Comparison of ENCODE assay signal across 1 cellular context in the genomic region with DNA sequence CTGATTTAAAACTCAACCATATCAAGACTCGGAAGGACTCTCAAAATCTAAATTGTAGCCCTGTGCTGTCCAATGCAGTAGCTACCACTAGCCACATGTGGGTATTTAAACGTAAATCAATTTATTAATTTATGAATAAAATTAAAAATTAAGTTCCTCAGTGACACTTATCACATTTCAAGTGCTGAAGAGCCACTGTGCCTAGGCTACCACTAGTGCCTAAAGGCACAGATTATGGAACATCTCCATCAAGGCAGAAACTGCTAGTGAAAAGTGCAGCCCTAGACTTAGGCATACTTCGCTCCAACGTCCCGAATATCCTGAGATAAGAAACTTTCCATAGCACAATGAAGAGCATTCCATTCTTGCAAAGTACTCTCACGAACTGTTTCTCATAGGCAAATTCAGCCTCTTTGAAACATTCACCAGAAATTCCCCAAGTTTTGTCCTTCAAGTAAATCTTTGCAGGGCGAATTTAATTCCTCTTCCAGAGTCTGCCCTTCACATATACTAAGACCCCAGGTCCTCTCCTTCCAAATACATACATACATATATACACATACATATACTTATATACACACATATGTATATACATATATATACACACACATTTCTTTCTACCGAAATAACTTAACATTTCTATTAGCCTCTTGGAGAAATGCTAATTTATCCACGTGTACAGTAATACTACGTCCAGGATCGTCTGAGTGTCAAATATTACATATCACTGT.
TF ChIP-seq lines count a peak whose summit lies in the region.

No MANE protein-coding gene starts in this region.

TF ChIP-seq in H1, 55 proteins besides CTCF, POLR2A, EP300 and RAD21 (continued from another document):
- TF ChIP-seq, protein P1, sequence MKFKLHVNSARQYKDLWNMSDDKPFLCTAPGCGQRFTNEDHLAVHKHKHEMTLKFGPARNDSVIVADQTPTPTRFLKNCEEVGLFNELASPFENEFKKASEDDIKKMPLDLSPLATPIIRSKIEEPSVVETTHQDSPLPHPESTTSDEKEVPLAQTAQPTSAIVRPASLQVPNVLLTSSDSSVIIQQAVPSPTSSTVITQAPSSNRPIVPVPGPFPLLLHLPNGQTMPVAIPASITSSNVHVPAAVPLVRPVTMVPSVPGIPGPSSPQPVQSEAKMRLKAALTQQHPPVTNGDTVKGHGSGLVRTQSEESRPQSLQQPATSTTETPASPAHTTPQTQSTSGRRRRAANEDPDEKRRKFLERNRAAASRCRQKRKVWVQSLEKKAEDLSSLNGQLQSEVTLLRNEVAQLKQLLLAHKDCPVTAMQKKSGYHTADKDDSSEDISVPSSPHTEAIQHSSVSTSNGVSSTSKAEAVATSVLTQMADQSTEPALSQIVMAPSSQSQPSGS (IDR thresholded peaks at IDR 0.05; ENCODE audit: low read length): no peak
